In the genomic region with DNA sequence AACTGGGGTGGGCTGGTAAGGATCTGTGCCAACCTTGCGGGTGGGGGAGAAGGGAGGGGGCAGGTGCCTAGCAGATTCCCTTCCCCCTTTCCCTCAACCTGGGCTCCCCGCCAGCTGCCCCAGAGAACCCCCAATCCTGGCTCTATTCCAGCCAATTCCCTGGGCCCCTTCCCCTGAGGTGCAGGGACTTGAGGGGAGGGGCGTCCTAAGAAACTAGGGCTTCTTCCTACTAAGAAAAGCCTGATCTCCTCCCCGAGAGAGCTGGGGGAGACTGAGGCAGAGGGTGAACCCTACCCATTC, we compare ENCODE assay signal across 20 cellular contexts. TPM values are rescaled to one million over a fixed set of nuclear protein-coding genes. Genes with fewer than 3 reads are reported as not detected.
DNase-seq lines count a peak whose midpoint lies in the region; ATAC-seq, FAIRE-seq and TF ChIP-seq lines count a peak whose summit lies in the region.
"Had no signal": no experiment of that assay in that cellular context is flagged by ENCODE, and none has a peak within 500 bp of the region (broad histone marks: within the 10 kb centered on the region; RNA-seq: fewer than 3 reads in every experiment).

No MANE protein-coding gene starts in this region.

- TF ChIP-seq CTCF in HepG2 (CRISPR knock-in tag; IDR thresholded peaks at IDR 0.05): no peak
- no peak for TF ChIP-seq CTCF in right lobe of liver (IDR thresholded peaks at IDR 0.05)

- peaks cover 41% of the 10 kb centered on the region for H3K4me1 ChIP-seq in HepG2 (ENCODE audit: insufficient read depth, low read length)
- H3K4me1 ChIP-seq in right lobe of liver: peaks cover 0 to 6% (median 0%) of the 10 kb centered on the region in 4 donors
- H3K4me1 ChIP-seq in mesenchymal stem cell (ENCODE audit: control insufficient read depth, insufficient read depth, low read depth, low read length): peaks cover 40% of the 10 kb centered on the region
- H3K4me1 ChIP-seq: foreskin keratinocyte had no signal

- H3K36me3 ChIP-seq in HepG2 (replicated peaks in 1 of 2; ENCODE audit: control insufficient read depth in 1 of 2, insufficient read depth in 2 of 2, low read length in 2 of 2): no peaks in the 10 kb centered on the region
- H3K36me3 ChIP-seq in right lobe of liver: no peaks in the 10 kb centered on the region
- no peaks in the 10 kb centered on the region for H3K36me3 ChIP-seq in SK-N-MC (ENCODE audit: insufficient read depth, low read length)
- peaks cover 0 to 13% of the 10 kb centered on the region in 2 experiments for H3K36me3 ChIP-seq in mesenchymal stem cell (ENCODE audit: control insufficient read depth in 1 of 2, insufficient read depth in 2 of 2, low read depth in 1 of 2, low read length in 2 of 2)
- H3K36me3 ChIP-seq: lower lobe of right lung had no signal

- no peak for TF ChIP-seq RAD21 in HepG2 (CRISPR knock-in tag; IDR thresholded peaks at IDR 0.05)

- H3K4me3 ChIP-seq in HepG2 (replicated peaks in 1 of 3; ENCODE audit: insufficient read depth in 1 of 3, low read depth in 2 of 3, low read length in 3 of 3): peak overlapping the region in 1 of 3 experiments; percentile 82; a peak in 1 of 6 replicates
- H3K4me3 ChIP-seq in right lobe of liver: no peak overlapping the region
- peak overlapping the region; percentile 93 for H3K4me3 ChIP-seq in SK-N-MC
- H3K4me3 ChIP-seq in mesenchymal stem cell (ENCODE audit: insufficient read depth in 1 of 2, low read depth in 1 of 2, low read length in 2 of 2): no peak overlapping the region

- H3K79me2 ChIP-seq in HepG2 (ENCODE audit: insufficient read depth, low read length): no peaks in the 10 kb centered on the region

- intact Hi-C loops in HepG2 (cut with micrococcal nuclease; ENCODE audit: unreplicated experiment) (no loop called here), right lobe of liver (cut with DNase I) (no loop called here), posterior cingulate gyrus (cut with DNase I) (no loop called here)

- H4K20me1 ChIP-seq in HepG2 (ENCODE audit: insufficient read depth, low read length): no peaks in the 10 kb centered on the region

- in situ Hi-C loops in HepG2 (cut with HindIII; ENCODE audit: extremely low pct_ligation_motif_present, low pct_unique_long_range_greater_than_20kb): no loop called here

- H3K79me1 ChIP-seq in mesenchymal stem cell (replicated peaks; ENCODE audit: low read length, poor library complexity, severe bottlenecking): peaks cover 39% of the 10 kb centered on the region

- no peak overlapping the region for H3K23ac ChIP-seq in mesenchymal stem cell (ENCODE audit: low read length in 2 of 2)

- POLR2A ChIA-PET in HepG2 (lab: Yijun Ruan, JAX): interaction anchor here (1.7 to 3.2 kb wide), 3 partner anchors 10 to 23 kb away, joined by 4 to 19 read pairs (median 6); partner anchors contain the start of gene GRN

- no peak for FAIRE-seq in HepG2 (lab: Jason Lieb, UNC)
- FAIRE-seq: endothelial cell of umbilical vein, GM12891 had no signal

- H2BK12ac ChIP-seq in mesenchymal stem cell (ENCODE audit: low read length in 2 of 2): no peak overlapping the region

- BruUV-seq in HepG2 (replicated peaks; lab: Mats Ljungman, UMichigan): no TSS peak

- WGBS in HepG2 (ENCODE audit: low lambda C conversion rate): 35% methylated on average over 4 of the region's 4 CpGs
- whole genome bisulfite sequencing in right lobe of liver (ENCODE audit: insufficient coverage, low coverage, low lambda C conversion rate, missing lambda C conversion rate): 19% methylated on average over 3 of the region's 4 CpGs
- WGBS in mesenchymal stem cell: 51% methylated on average over 2 of the region's 4 CpGs

- H3K4me2 ChIP-seq in HepG2 (ENCODE audit: low read depth, low read length): peak overlapping the region; percentile 52; the same call in 1 of the 2 replicates
- H3K4me2 ChIP-seq in mesenchymal stem cell (ENCODE audit: low read length, poor library complexity, severe bottlenecking): peak overlapping the region; percentile 85

- ATAC-seq in HepG2 (no peak), right lobe of liver (no peak), GM21737 (IDR thresholded peaks at IDR 0.05; ENCODE audit: unreplicated experiment) (no peak)
- ATAC-seq: activated CD8-positive, alpha-beta T cell treated with anti-CD3 and anti-CD28 coated beads, Interleukin-2, amount 10 ng/mL, durations not matched to agents 7 days and 5 days; foreskin keratinocyte; natural killer cell treated with Interleukin-12 subunit alpha and Interleukin-12 subunit beta and Interleukin-15 and Interleukin-18, amount 100 ng/mL, for 72 hours had no signal

- H2BK5ac ChIP-seq in mesenchymal stem cell (ENCODE audit: low read depth, low read length, poor library complexity, severe bottlenecking): no peak overlapping the region

- TF ChIP-seq POLR2A in HepG2 (IDR thresholded peaks at IDR 0.05; ENCODE audit: insufficient read depth in 1 of 2, low read depth in 2 of 2, low read length in 2 of 2): no peak
- TF ChIP-seq POLR2A in right lobe of liver (IDR thresholded peaks at IDR 0.05): no peak

- CTCF ChIA-PET in HepG2 (lab: Yijun Ruan, JAX; ENCODE audit: low intra/inter-chr PET ratio, low total read pairs): no interaction called here

- H3K27ac ChIP-seq in HepG2 (ENCODE audit: extremely low read length, insufficient read depth, low read length) (no peak overlapping the region), right lobe of liver (no peak overlapping the region), SK-N-MC (no peak overlapping the region), mesenchymal stem cell (ENCODE audit: low read length, poor library complexity, severe bottlenecking) (no peak overlapping the region)
- H3K27ac ChIP-seq: foreskin keratinocyte, lower lobe of right lung had no signal

- H2AFZ ChIP-seq in HepG2 (ENCODE audit: low read length): no peak overlapping the region
- no peak overlapping the region for H2AFZ ChIP-seq in mesenchymal stem cell (ENCODE audit: low read depth, low read length)

- DNase-seq in HepG2 (ENCODE audit: low spot score): no peak
- no peak for DNase-seq in right lobe of liver
- DNase-seq in SK-N-MC (ENCODE audit: low read depth, low spot score): no peak
- DNase-seq in mesenchymal stem cell: no peak
- no peak for DNase-seq in NK-92 (lab: John Stamatoyannopoulos, UW; ENCODE audit: unreplicated experiment)
- no peak for DNase-seq in posterior cingulate gyrus
- DNase-seq in Kasumi-1 (lab: John Stamatoyannopoulos, UW): no peak
- DNase-seq: activated B cell treated with CpG ODN at 0.5 μM for 24 hours; activated CD8-positive, alpha-beta T cell treated with anti-CD3 and anti-CD28 coated beads, Interleukin-2, amount 10 ng/mL, durations not matched to agents 7 days and 5 days; cerebellar nuclear complex; foreskin keratinocyte; GDM1; lower lobe of right lung; NCI-H2029 treated with DMSO at 0.1 percent for 48 hours; stimulated activated CD4-positive, alpha-beta T cell treated with anti-CD3 and anti-CD28 coated beads, Interleukin-2, amount 100 ng/mL, for 24 hours had no signal

- no peak overlapping the region for H3K18ac ChIP-seq in mesenchymal stem cell (ENCODE audit: low read depth in 1 of 2, low read length in 2 of 2)

- no peak overlapping the region for H3K9ac ChIP-seq in HepG2 (ENCODE audit: insufficient read depth, low read depth, low read length)
- H3K9ac ChIP-seq in SK-N-MC (ENCODE audit: insufficient read length): peak overlapping the region; percentile 95
- H3K9ac ChIP-seq in mesenchymal stem cell (ENCODE audit: low read length): no peak overlapping the region

- TF ChIP-seq EP300 in HepG2 (IDR thresholded peaks at IDR 0.05; ENCODE audit: low read depth in 2 of 2, low read length in 2 of 2) (no peak), HepG2 (CRISPR knock-in tag; IDR thresholded peaks at IDR 0.05; ENCODE audit: borderline replicate concordance) (no peak)

- peaks cover 1 to 14% of the 10 kb centered on the region in 2 experiments; a peak in 3 of 5 replicates for H3K27me3 ChIP-seq in HepG2 (ENCODE audit: control insufficient read depth in 1 of 2, insufficient read depth in 2 of 2, low read length in 2 of 2)
- H3K27me3 ChIP-seq in right lobe of liver: no peaks in the 10 kb centered on the region
- H3K27me3 ChIP-seq in mesenchymal stem cell (ENCODE audit: control insufficient read depth in 1 of 2, insufficient read depth in 1 of 2, low read length in 2 of 2): peaks cover 15 to 21% of the 10 kb centered on the region in 2 experiments

- H3K4ac ChIP-seq in mesenchymal stem cell (ENCODE audit: low read depth in 1 of 2, low read length in 2 of 2): no peak overlapping the region

- no peak overlapping the region for H4K8ac ChIP-seq in mesenchymal stem cell (ENCODE audit: low read length)

- no peak overlapping the region for H2BK120ac ChIP-seq in mesenchymal stem cell (ENCODE audit: low read depth, low read length)

- no peak overlapping the region for H4K91ac ChIP-seq in mesenchymal stem cell (ENCODE audit: low read length)

- H3K14ac ChIP-seq in mesenchymal stem cell (ENCODE audit: low read length in 2 of 2): no peak overlapping the region

- no peak overlapping the region for H2BK15ac ChIP-seq in mesenchymal stem cell (ENCODE audit: low read depth, poor library complexity, severe bottlenecking)

- H3K9me3 ChIP-seq in HepG2 (ENCODE audit: low read length) (no peaks in the 10 kb centered on the region), right lobe of liver (no peaks in the 10 kb centered on the region), SK-N-MC (ENCODE audit: low read depth, low read length) (no peaks in the 10 kb centered on the region), mesenchymal stem cell (ENCODE audit: control insufficient read depth, low read length) (no peaks in the 10 kb centered on the region)
- H3K9me3 ChIP-seq: Caco-2, lower lobe of right lung had no signal

- H2AK5ac ChIP-seq in mesenchymal stem cell (ENCODE audit: low read length, severe bottlenecking): peak overlapping the region; percentile 8

RNA-seq across cellular contexts. Expression of gene FAM171A2, which starts 1.6 kb away (rescaled TPM):
- total RNA-seq in HepG2 (2016; rRNA removed; fragmentation: Illumina TruSeq; extraction: Trizol) (1.0 and 1.8 TPM in 2 replicates), right lobe of liver (under 1 TPM; 0.16 to 0.68 (median 0.39) TPM)
- total RNA-seq in HepG2 (2016; cell fraction: cytosol; rRNA removed; fragmentation: Illumina TruSeq; extraction: Trizol; ENCODE audit: low read depth): 0.44 and 1.2 TPM in 2 replicates
- total RNA-seq in HepG2 (2016; cell fraction: insoluble cytoplasmic fraction; rRNA removed; fragmentation: Illumina TruSeq; extraction: Trizol): 0.97 and 2.0 TPM in 2 replicates
- total RNA-seq in HepG2 (2016; cell fraction: membrane; rRNA removed; fragmentation: Illumina TruSeq; extraction: Trizol): 1.4 and 2.0 TPM in 2 replicates
- total RNA-seq in HepG2 (2016; cell fraction: nucleus; rRNA removed; fragmentation: Illumina TruSeq; extraction: Trizol): 1.8 and 2.4 TPM in 2 replicates
- 3.6 and 5.8 TPM in 2 replicates for polyA plus RNA-seq in HepG2 (2011; rRNA removed)
- 3.3 and 4.9 TPM in 2 replicates for polyA plus RNA-seq in HepG2 (2011; cell fraction: cytosol; rRNA removed)
- polyA plus RNA-seq in HepG2 (2011; cell fraction: nucleus; rRNA removed): 5.7 and 6.2 TPM in 2 replicates
- 3.9 and 7.7 TPM in 2 replicates for polyA plus RNA-seq in HepG2 (2012)
- 0.99 and 1.1 TPM in 2 replicates for polyA plus RNA-seq in HepG2 (2016; cell fraction: cytosol; fragmentation: Illumina TruSeq; extraction: Trizol; ENCODE audit: low read depth)
- polyA plus RNA-seq in HepG2 (2016; cell fraction: insoluble cytoplasmic fraction; fragmentation: Illumina TruSeq; extraction: Trizol; ENCODE audit: low read depth): 0.66 and 0.71 TPM in 2 replicates
- polyA plus RNA-seq in HepG2 (2016; cell fraction: membrane; fragmentation: Illumina TruSeq; extraction: Trizol; ENCODE audit: low read depth): 0.84 and 1.1 TPM in 2 replicates
- 3.3 and 3.5 TPM in 2 replicates for polyA plus RNA-seq in HepG2 (2016; cell fraction: nucleus; fragmentation: Illumina TruSeq; extraction: Trizol; ENCODE audit: insufficient read depth, low read depth)
- polyA minus RNA-seq in HepG2 (2011; rRNA and poly(A)+ RNA removed; ENCODE audit: low replicate concordance): 1.3 and 9.8 TPM in 2 replicates
- polyA minus RNA-seq in HepG2 (2011; cell fraction: cytosol; rRNA and poly(A)+ RNA removed): 3.0 and 3.8 TPM in 2 replicates
- 1.3 and 2.7 TPM in 2 replicates for polyA minus RNA-seq in HepG2 (2011; cell fraction: nucleus; rRNA and poly(A)+ RNA removed)
- 5.8 TPM for polyA plus RNA-seq in mesenchymal stem cell (2013, experiment 1 of 2)
- 5.3 TPM for polyA plus RNA-seq in mesenchymal stem cell (2013, experiment 2 of 2)

RNA-seq across cellular contexts. Expression of gene GRN, which starts 16.9 kb away (rescaled TPM):
- total RNA-seq in HepG2 (2016; rRNA removed; fragmentation: Illumina TruSeq; extraction: Trizol) (41.2 and 86.6 TPM in 2 replicates), right lobe of liver (100 to 1,000 TPM in 5 of 6 experiments, 10 to 100 TPM in 1; 84.5 to 230 (median 150) TPM)
- total RNA-seq in HepG2 (2016; cell fraction: cytosol; rRNA removed; fragmentation: Illumina TruSeq; extraction: Trizol; ENCODE audit: low read depth): 14.7 and 16.4 TPM in 2 replicates
- total RNA-seq in HepG2 (2016; cell fraction: insoluble cytoplasmic fraction; rRNA removed; fragmentation: Illumina TruSeq; extraction: Trizol): 36.4 and 95.6 TPM in 2 replicates
- total RNA-seq in HepG2 (2016; cell fraction: membrane; rRNA removed; fragmentation: Illumina TruSeq; extraction: Trizol): 24.9 and 32.7 TPM in 2 replicates
- 81.7 and 101 TPM in 2 replicates for total RNA-seq in HepG2 (2016; cell fraction: nucleus; rRNA removed; fragmentation: Illumina TruSeq; extraction: Trizol)
- 143 and 195 TPM in 2 replicates for polyA plus RNA-seq in HepG2 (2011; rRNA removed)
- polyA plus RNA-seq in HepG2 (2011; cell fraction: cytosol; rRNA removed): 82.9 and 130 TPM in 2 replicates
- 653 and 705 TPM in 2 replicates for polyA plus RNA-seq in HepG2 (2011; cell fraction: nucleus; rRNA removed)
- polyA plus RNA-seq in HepG2 (2012): 166 and 219 TPM in 2 replicates
- 23.3 and 23.7 TPM in 2 replicates for polyA plus RNA-seq in HepG2 (2016; cell fraction: cytosol; fragmentation: Illumina TruSeq; extraction: Trizol; ENCODE audit: low read depth)
- 50.3 and 62.4 TPM in 2 replicates for polyA plus RNA-seq in HepG2 (2016; cell fraction: insoluble cytoplasmic fraction; fragmentation: Illumina TruSeq; extraction: Trizol; ENCODE audit: low read depth)
- 32.0 and 32.7 TPM in 2 replicates for polyA plus RNA-seq in HepG2 (2016; cell fraction: membrane; fragmentation: Illumina TruSeq; extraction: Trizol; ENCODE audit: low read depth)
- 211 and 219 TPM in 2 replicates for polyA plus RNA-seq in HepG2 (2016; cell fraction: nucleus; fragmentation: Illumina TruSeq; extraction: Trizol; ENCODE audit: insufficient read depth, low read depth)
- 65.4 and 170 TPM in 2 replicates for polyA minus RNA-seq in HepG2 (2011; rRNA and poly(A)+ RNA removed; ENCODE audit: low replicate concordance)
- polyA minus RNA-seq in HepG2 (2011; cell fraction: cytosol; rRNA and poly(A)+ RNA removed): 146 and 172 TPM in 2 replicates
- 48.2 and 74.1 TPM in 2 replicates for polyA minus RNA-seq in HepG2 (2011; cell fraction: nucleus; rRNA and poly(A)+ RNA removed)
- 475 TPM for polyA plus RNA-seq in mesenchymal stem cell (2013, experiment 1 of 2)
- polyA plus RNA-seq in mesenchymal stem cell (2013, experiment 2 of 2): 458 TPM

RNA-seq across cellular contexts. Expression of gene ITGA2B, which starts 27.4 kb away (rescaled TPM):
- total RNA-seq in HepG2 (2016; rRNA removed; fragmentation: Illumina TruSeq; extraction: Trizol) (0.38 and 0.41 TPM in 2 replicates), right lobe of liver (1 to 10 TPM in 2 of 6 experiments, under 1 TPM in 3, not detected in 1; 0.37 to 1.5 (median 0.49) TPM)
- 0.30 TPM in 1 of 2 replicates, not detected in the other for total RNA-seq in HepG2 (2016; cell fraction: cytosol; rRNA removed; fragmentation: Illumina TruSeq; extraction: Trizol; ENCODE audit: low read depth)
- total RNA-seq in HepG2 (2016; cell fraction: insoluble cytoplasmic fraction; rRNA removed; fragmentation: Illumina TruSeq; extraction: Trizol): 0.22 and 0.37 TPM in 2 replicates
- 0.19 and 0.83 TPM in 2 replicates for total RNA-seq in HepG2 (2016; cell fraction: membrane; rRNA removed; fragmentation: Illumina TruSeq; extraction: Trizol)
- total RNA-seq in HepG2 (2016; cell fraction: nucleus; rRNA removed; fragmentation: Illumina TruSeq; extraction: Trizol): 0.37 and 0.44 TPM in 2 replicates
- 1.1 and 1.9 TPM in 2 replicates for polyA plus RNA-seq in HepG2 (2011; rRNA removed)
- polyA plus RNA-seq in HepG2 (2011; cell fraction: cytosol; rRNA removed): 0.42 and 0.63 TPM in 2 replicates
- 11.3 and 12.6 TPM in 2 replicates for polyA plus RNA-seq in HepG2 (2011; cell fraction: nucleus; rRNA removed)
- 2.4 and 4.7 TPM in 2 replicates for polyA plus RNA-seq in HepG2 (2012)
- 0.27 TPM in 1 of 2 replicates, not detected in the other for polyA plus RNA-seq in HepG2 (2016; cell fraction: cytosol; fragmentation: Illumina TruSeq; extraction: Trizol; ENCODE audit: low read depth)
- polyA plus RNA-seq in HepG2 (2016; cell fraction: insoluble cytoplasmic fraction; fragmentation: Illumina TruSeq; extraction: Trizol; ENCODE audit: low read depth): 0.25 TPM in 1 of 2 replicates, not detected in the other
- polyA plus RNA-seq in HepG2 (2016; cell fraction: membrane; fragmentation: Illumina TruSeq; extraction: Trizol; ENCODE audit: low read depth): 0.40 TPM in 1 of 2 replicates, not detected in the other
- 0.60 and 1.3 TPM in 2 replicates for polyA plus RNA-seq in HepG2 (2016; cell fraction: nucleus; fragmentation: Illumina TruSeq; extraction: Trizol; ENCODE audit: insufficient read depth, low read depth)
- polyA minus RNA-seq in HepG2 (2011; rRNA and poly(A)+ RNA removed; ENCODE audit: low replicate concordance): 0.74 and 1.3 TPM in 2 replicates
- polyA minus RNA-seq in HepG2 (2011; cell fraction: cytosol; rRNA and poly(A)+ RNA removed): 0.26 and 0.69 TPM in 2 replicates
- 1.9 and 2.4 TPM in 2 replicates for polyA minus RNA-seq in HepG2 (2011; cell fraction: nucleus; rRNA and poly(A)+ RNA removed)
- polyA plus RNA-seq in mesenchymal stem cell (2013, experiment 1 of 2): 0.10 TPM
- polyA plus RNA-seq in mesenchymal stem cell (2013, experiment 2 of 2): 0.14 TPM
- total RNA-seq: activated B cell treated with CpG ODN at 0.5 μM for 24 hours had no signal

RNA-seq across cellular contexts. Expression of gene SLC25A39, which starts 37.4 kb away (rescaled TPM):
- total RNA-seq in HepG2 (2016; rRNA removed; fragmentation: Illumina TruSeq; extraction: Trizol): 119 and 151 TPM in 2 replicates
- 410 and 476 TPM in 2 replicates for total RNA-seq in HepG2 (2016; cell fraction: cytosol; rRNA removed; fragmentation: Illumina TruSeq; extraction: Trizol; ENCODE audit: low read depth)
- total RNA-seq in HepG2 (2016; cell fraction: insoluble cytoplasmic fraction; rRNA removed; fragmentation: Illumina TruSeq; extraction: Trizol): 99.0 and 156 TPM in 2 replicates
- 478 and 550 TPM in 2 replicates for total RNA-seq in HepG2 (2016; cell fraction: membrane; rRNA removed; fragmentation: Illumina TruSeq; extraction: Trizol)
- total RNA-seq in HepG2 (2016; cell fraction: nucleus; rRNA removed; fragmentation: Illumina TruSeq; extraction: Trizol): 88.4 and 102 TPM in 2 replicates
- 144 and 164 TPM in 2 replicates for polyA plus RNA-seq in HepG2 (2011; rRNA removed)
- 120 and 173 TPM in 2 replicates for polyA plus RNA-seq in HepG2 (2011; cell fraction: cytosol; rRNA removed)
- 432 and 489 TPM in 2 replicates for polyA plus RNA-seq in HepG2 (2011; cell fraction: nucleus; rRNA removed)
- 90.6 and 129 TPM in 2 replicates for polyA plus RNA-seq in HepG2 (2012)
- 809 and 889 TPM in 2 replicates for polyA plus RNA-seq in HepG2 (2016; cell fraction: cytosol; fragmentation: Illumina TruSeq; extraction: Trizol; ENCODE audit: low read depth)
- 161 and 204 TPM in 2 replicates for polyA plus RNA-seq in HepG2 (2016; cell fraction: insoluble cytoplasmic fraction; fragmentation: Illumina TruSeq; extraction: Trizol; ENCODE audit: low read depth)
- 764 and 806 TPM in 2 replicates for polyA plus RNA-seq in HepG2 (2016; cell fraction: membrane; fragmentation: Illumina TruSeq; extraction: Trizol; ENCODE audit: low read depth)
- 299 and 303 TPM in 2 replicates for polyA plus RNA-seq in HepG2 (2016; cell fraction: nucleus; fragmentation: Illumina TruSeq; extraction: Trizol; ENCODE audit: insufficient read depth, low read depth)
- 136 and 157 TPM in 2 replicates for polyA minus RNA-seq in HepG2 (2011; rRNA and poly(A)+ RNA removed; ENCODE audit: low replicate concordance)
- polyA minus RNA-seq in HepG2 (2011; cell fraction: cytosol; rRNA and poly(A)+ RNA removed): 35.4 and 57.5 TPM in 2 replicates
- 45.3 and 47.1 TPM in 2 replicates for polyA minus RNA-seq in HepG2 (2011; cell fraction: nucleus; rRNA and poly(A)+ RNA removed)
- total RNA-seq in right lobe of liver: 100 to 1,000 TPM in 2 of 6 experiments, 10 to 100 TPM in 4; 56.3 to 111 (median 64.6) TPM
- 67.0 TPM for polyA plus RNA-seq in mesenchymal stem cell (2013, experiment 1 of 2)
- polyA plus RNA-seq in mesenchymal stem cell (2013, experiment 2 of 2): 68.4 TPM

RNA-seq across cellular contexts. Expression of gene RUNDC3A, which starts 53.6 kb away (rescaled TPM):
- not detected in 2 replicates for total RNA-seq in HepG2 (2016; rRNA removed; fragmentation: Illumina TruSeq; extraction: Trizol)
- total RNA-seq in HepG2 (2016; cell fraction: cytosol; rRNA removed; fragmentation: Illumina TruSeq; extraction: Trizol; ENCODE audit: low read depth): not detected in 2 replicates
- 0.04 TPM in 1 of 2 replicates, not detected in the other for total RNA-seq in HepG2 (2016; cell fraction: insoluble cytoplasmic fraction; rRNA removed; fragmentation: Illumina TruSeq; extraction: Trizol)
- total RNA-seq in HepG2 (2016; cell fraction: membrane; rRNA removed; fragmentation: Illumina TruSeq; extraction: Trizol): 0.31 TPM in 1 of 2 replicates, not detected in the other
- total RNA-seq in HepG2 (2016; cell fraction: nucleus; rRNA removed; fragmentation: Illumina TruSeq; extraction: Trizol): not detected in 2 replicates
- polyA plus RNA-seq in HepG2 (2011; rRNA removed): 0.25 and 0.33 TPM in 2 replicates
- polyA plus RNA-seq in HepG2 (2011; cell fraction: cytosol; rRNA removed): 0.32 and 0.42 TPM in 2 replicates
- 0.97 and 1.1 TPM in 2 replicates for polyA plus RNA-seq in HepG2 (2011; cell fraction: nucleus; rRNA removed)
- polyA plus RNA-seq in HepG2 (2012): 0.11 and 0.43 TPM in 2 replicates
- polyA plus RNA-seq in HepG2 (2016; cell fraction: cytosol; fragmentation: Illumina TruSeq; extraction: Trizol; ENCODE audit: low read depth): 0.18 TPM in 2 replicates
- polyA plus RNA-seq in HepG2 (2016; cell fraction: insoluble cytoplasmic fraction; fragmentation: Illumina TruSeq; extraction: Trizol; ENCODE audit: low read depth): 0.21 and 0.33 TPM in 2 replicates
- polyA plus RNA-seq in HepG2 (2016; cell fraction: membrane; fragmentation: Illumina TruSeq; extraction: Trizol; ENCODE audit: low read depth): 0.07 TPM in 1 of 2 replicates, not detected in the other
- 0.33 TPM in 1 of 2 replicates, not detected in the other for polyA plus RNA-seq in HepG2 (2016; cell fraction: nucleus; fragmentation: Illumina TruSeq; extraction: Trizol; ENCODE audit: insufficient read depth, low read depth)
- 0.48 TPM in 1 of 2 replicates, not detected in the other for polyA minus RNA-seq in HepG2 (2011; rRNA and poly(A)+ RNA removed; ENCODE audit: low replicate concordance)
- not detected in 2 replicates for polyA minus RNA-seq in HepG2 (2011; cell fraction: cytosol; rRNA and poly(A)+ RNA removed)
- polyA minus RNA-seq in HepG2 (2011; cell fraction: nucleus; rRNA and poly(A)+ RNA removed): 0.50 TPM in 1 of 2 replicates, not detected in the other
- total RNA-seq in right lobe of liver: under 1 TPM in 2 of 6 experiments, not detected in 4; 0.12 to 0.75 TPM
- polyA plus RNA-seq in mesenchymal stem cell (2013, experiment 1 of 2): 0.12 TPM
- polyA plus RNA-seq in mesenchymal stem cell (2013, experiment 2 of 2): 0.10 TPM
- total RNA-seq: endothelial cell of umbilical vein had no signal
